ENCODE assay signal across 1 cellular context in genomic region chr4:130026185-130026584, GRCh38.
TF ChIP-seq lines count a peak whose summit lies in the region.

No MANE protein-coding gene starts in this region.

TF ChIP-seq in GM23338, 12 proteins besides CTCF, POLR2A, EP300 and RAD21 (continued from another document):
- TF ChIP-seq ZNF462 (CRISPR knock-in tag; IDR thresholded peaks at IDR 0.05): peak; percentile 76
- no peak for TF ChIP-seq EZH2phosphoT487 (IDR thresholded peaks at IDR 0.05; ENCODE audit: unreplicated experiment)
- TF ChIP-seq STAT1 (IDR thresholded peaks at IDR 0.05; ENCODE audit: unreplicated experiment): no peak
- peak; percentile 52; the same call in 1 of the 2 replicates for TF ChIP-seq ZNF114 (CRISPR knock-in tag; IDR thresholded peaks at IDR 0.05)
- no peak for TF ChIP-seq JUNB (IDR thresholded peaks at IDR 0.05; ENCODE audit: unreplicated experiment)
TF ChIP-seq in GM23338: peak in this region for 6.
